ENCODE assay signal across 3 cellular contexts in genomic region chr6:22036267-22036666, GRCh38.
TF ChIP-seq lines count a peak whose summit lies in the region.

No MANE protein-coding gene starts in this region.

TF ChIP-seq in SK-N-SH, 30 proteins besides CTCF, POLR2A, EP300 and RAD21 (continued from another document):
- TF ChIP-seq FOSL2 (IDR thresholded peaks at IDR 0.05; ENCODE audit: borderline replicate concordance, low read depth): peak; percentile 13; the same call in 1 of the 2 replicates
- TF ChIP-seq EZH2phosphoT487 (IDR thresholded peaks at IDR 0.05; ENCODE audit: borderline replicate concordance, low read depth): no peak

TF ChIP-seq in SK-N-SH treated with all-trans-retinoic acid at 6 μM for 48 hours, 23 proteins besides CTCF, POLR2A, EP300 and RAD21 (continued from another document):
- TF ChIP-seq CREB5 (CRISPR knock-in tag; IDR thresholded peaks at IDR 0.05; ENCODE audit: low read depth) (no peak), RARB (CRISPR knock-in tag; IDR thresholded peaks at IDR 0.05) (no peak), ESRRG (CRISPR knock-in tag; IDR thresholded peaks at IDR 0.05) (no peak), ZNF70 (CRISPR knock-in tag; IDR thresholded peaks at IDR 0.05) (no peak), ZNF8 (CRISPR knock-in tag; IDR thresholded peaks at IDR 0.05) (no peak), ZFP3 (CRISPR knock-in tag; IDR thresholded peaks at IDR 0.05) (no peak), TCF4 (CRISPR knock-in tag; IDR thresholded peaks at IDR 0.05; ENCODE audit: borderline replicate concordance) (no peak)
- TF ChIP-seq, protein P1, sequence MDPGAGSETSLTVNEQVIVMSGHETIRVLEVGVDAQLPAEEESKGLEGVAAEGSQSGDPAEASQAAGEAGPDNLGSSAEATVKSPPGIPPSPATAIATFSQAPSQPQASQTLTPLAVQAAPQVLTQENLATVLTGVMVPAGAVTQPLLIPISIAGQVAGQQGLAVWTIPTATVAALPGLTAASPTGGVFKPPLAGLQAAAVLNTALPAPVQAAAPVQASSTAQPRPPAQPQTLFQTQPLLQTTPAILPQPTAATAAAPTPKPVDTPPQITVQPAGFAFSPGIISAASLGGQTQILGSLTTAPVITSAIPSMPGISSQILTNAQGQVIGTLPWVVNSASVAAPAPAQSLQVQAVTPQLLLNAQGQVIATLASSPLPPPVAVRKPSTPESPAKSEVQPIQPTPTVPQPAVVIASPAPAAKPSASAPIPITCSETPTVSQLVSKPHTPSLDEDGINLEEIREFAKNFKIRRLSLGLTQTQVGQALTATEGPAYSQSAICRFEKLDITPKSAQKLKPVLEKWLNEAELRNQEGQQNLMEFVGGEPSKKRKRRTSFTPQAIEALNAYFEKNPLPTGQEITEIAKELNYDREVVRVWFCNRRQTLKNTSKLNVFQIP (CRISPR knock-in tag; IDR thresholded peaks at IDR 0.05; ENCODE audit: borderline replicate concordance, low read depth): no peak
- TF ChIP-seq, protein P2, sequence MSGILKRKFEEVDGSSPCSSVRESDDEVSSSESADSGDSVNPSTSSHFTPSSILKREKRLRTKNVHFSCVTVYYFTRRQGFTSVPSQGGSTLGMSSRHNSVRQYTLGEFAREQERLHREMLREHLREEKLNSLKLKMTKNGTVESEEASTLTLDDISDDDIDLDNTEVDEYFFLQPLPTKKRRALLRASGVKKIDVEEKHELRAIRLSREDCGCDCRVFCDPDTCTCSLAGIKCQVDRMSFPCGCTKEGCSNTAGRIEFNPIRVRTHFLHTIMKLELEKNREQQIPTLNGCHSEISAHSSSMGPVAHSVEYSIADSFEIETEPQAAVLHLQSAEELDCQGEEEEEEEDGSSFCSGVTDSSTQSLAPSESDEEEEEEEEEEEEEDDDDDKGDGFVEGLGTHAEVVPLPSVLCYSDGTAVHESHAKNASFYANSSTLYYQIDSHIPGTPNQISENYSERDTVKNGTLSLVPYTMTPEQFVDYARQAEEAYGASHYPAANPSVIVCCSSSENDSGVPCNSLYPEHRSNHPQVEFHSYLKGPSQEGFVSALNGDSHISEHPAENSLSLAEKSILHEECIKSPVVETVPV (CRISPR knock-in tag; IDR thresholded peaks at IDR 0.05): no peak

TF ChIP-seq in Ishikawa, 13 proteins besides CTCF, POLR2A, EP300 and RAD21 (continued from another document):
- TF ChIP-seq REST (IDR thresholded peaks at IDR 0.05; ENCODE audit: low read depth): no peak
- peak; percentile 44; the same call in 1 of the 2 replicates for TF ChIP-seq FOXM1 (IDR thresholded peaks at IDR 0.05; ENCODE audit: borderline replicate concordance, low read depth)
- 0 out of 2 replicates have a peak, but pooled peaks have one; percentile 30 for TF ChIP-seq YY1 (IDR thresholded peaks at IDR 0.05; ENCODE audit: low read depth)
- TF ChIP-seq USF1 (IDR thresholded peaks at IDR 0.05): peak; percentile 38; the same call in 1 of the 2 replicates
